8 cellular contexts compared by ENCODE assay signal in genomic region chr2:190881480-190882326, GRCh38. TPM values are rescaled to one million over a fixed set of nuclear protein-coding genes. Genes with fewer than 3 reads are reported as not detected.
DNase-seq lines count a peak whose midpoint lies in the region; ATAC-seq, FAIRE-seq and TF ChIP-seq lines count a peak whose summit lies in the region.

No MANE protein-coding gene starts in this region.

- peak; percentile 46 for ATAC-seq in HG03060 (IDR thresholded peaks at IDR 0.05; ENCODE audit: low read depth, unreplicated experiment)

- peak overlapping the region; percentile 82 to 94 (median 86) for H3K4me3 ChIP-seq in breast epithelium

- intact Hi-C loops in breast epithelium (cut with DNase I; ENCODE audit: low total_unique reads) = no loop called here

- peak; percentile 18 for TF ChIP-seq POLR2A in breast epithelium (IDR thresholded peaks at IDR 0.05)

- H3K36me3 ChIP-seq in breast epithelium = no peaks in the 10 kb centered on the region

- no peaks in the 10 kb centered on the region for H3K9me3 ChIP-seq in breast epithelium

- DNase-seq in NCI-H2107 treated with DMSO at 0.1 percent for 48 hours (lab: John Stamatoyannopoulos, UW; ENCODE audit: unreplicated experiment) = peak; percentile 56
- no peak for DNase-seq in NCI-H2107 (lab: John Stamatoyannopoulos, UW)
- DNase-seq in NCI-H2171 treated with DMSO at 0.1 percent for 48 hours (lab: John Stamatoyannopoulos, UW) = peak; percentile 91
- peak; percentile 55 to 76 for DNase-seq in breast epithelium (ENCODE audit: low spot score in 2 of 2)
- peak; percentile 50 to 51 for DNase-seq in stimulated activated CD4-positive, alpha-beta T cell treated with anti-CD3 and anti-CD28 coated beads, Interleukin-15, amount 100 ng/mL, for 1 hour (ENCODE audit: low read depth in 1 of 2, low spot score in 1 of 2)

- peak; percentile 24 for FAIRE-seq in islet of Langerhans (lab: Jason Lieb, UNC)

- peak overlapping the region; percentile 87 for H3K27ac ChIP-seq in VCaP
- H3K27ac ChIP-seq in breast epithelium = peak overlapping the region; percentile 90 to 95

- no peaks in the 10 kb centered on the region for H3K4me1 ChIP-seq in breast epithelium

- H3K27me3 ChIP-seq in breast epithelium = no peaks in the 10 kb centered on the region

- TF ChIP-seq CTCF in VCaP (conservative IDR thresholded peaks at IDR 0.05) = no peak
- no peak for TF ChIP-seq CTCF in breast epithelium (IDR thresholded peaks at IDR 0.05)

RNA-seq across cellular contexts. Expression of gene GLS, which starts 1.1 kb away (rescaled TPM):
- total RNA-seq in breast epithelium = 100 to 1,000 TPM in 2 of 3 donors, 10 to 100 TPM in 1; 96.7 to 157 (median 133) TPM
